Comparison of ENCODE assay signal across 1 cellular context in genomic region chr2:234298916-234299315, GRCh38.
A peak's percentile ranks its signal among the peaks of the same experiment; 100 is the strongest.
TF ChIP-seq lines count a peak whose summit lies in the region.

No MANE protein-coding gene starts in this region.

TF ChIP-seq in HepG2, 621 proteins besides CTCF, POLR2A, EP300 and RAD21 (continued from another document):
- TF ChIP-seq TCF7 (IDR thresholded peaks at IDR 0.05; ENCODE audit: low read depth) (no peak), HNRNPL (IDR thresholded peaks at IDR 0.05; ENCODE audit: low read depth, low read length) (no peak), ARNTL (CRISPR knock-in tag; IDR thresholded peaks at IDR 0.05) (no peak), ZHX2 (IDR thresholded peaks at IDR 0.05; ENCODE audit: low read depth) (no peak), ZHX2 (CRISPR knock-in tag; IDR thresholded peaks at IDR 0.05; ENCODE audit: borderline replicate concordance) (no peak), MAFK (conservative IDR thresholded peaks at IDR 0.05 in 1 of 2, IDR thresholded peaks at IDR 0.05 in 1 of 2; ENCODE audit: low read length in 2 of 2) (peak; percentile 90 to 95), MXI1 (IDR thresholded peaks at IDR 0.05; ENCODE audit: borderline replicate concordance, low read depth, low read length) (no peak), POLR2G (IDR thresholded peaks at IDR 0.05; ENCODE audit: low read depth, low read length) (no peak), ADNP (CRISPR knock-in tag; IDR thresholded peaks at IDR 0.05) (no peak)
TF ChIP-seq in HepG2: peak in this region for 2.
